9 cellular contexts compared by ENCODE assay signal in genomic region chr9:132651259-132651658, GRCh38. TPM values are rescaled to one million over a fixed set of nuclear protein-coding genes. Genes with fewer than 3 reads are reported as not detected.
A peak's percentile ranks its signal among the peaks of the same experiment; 100 is the strongest.
DNase-seq lines count a peak whose midpoint lies in the region; ATAC-seq, FAIRE-seq and TF ChIP-seq lines count a peak whose summit lies in the region.
"Had no signal": no experiment of that assay in that cellular context is flagged by ENCODE, and none has a peak within 500 bp of the region (broad histone marks: within the 10 kb centered on the region; RNA-seq: fewer than 3 reads in every experiment).

No MANE protein-coding gene starts in this region.

- H4K91ac ChIP-seq in H9 (ENCODE audit: insufficient read length, low read depth, low read length) = no peak overlapping the region

- no peak overlapping the region for H4K8ac ChIP-seq in H9 (replicated peaks; ENCODE audit: insufficient read length, low read depth, low read length)

- no peaks in the 10 kb centered on the region for H3K27me3 Mint-ChIP-seq in H9 (ENCODE audit: low read depth)

- WGBS in H9 (ENCODE audit: extremely low coverage, insufficient read length, low lambda C conversion rate) = no CpG with 5 or more reads among the region's 6 CpGs

- peaks cover 15 to 29% of the 10 kb centered on the region in 2 experiments for H3K36me3 ChIP-seq in keratinocyte (ENCODE audit: control insufficient read depth in 2 of 2, extremely low read depth in 1 of 2, insufficient read depth in 2 of 2, low read length in 2 of 2)
- peaks cover 50% of the 10 kb centered on the region for H3K36me3 ChIP-seq in right atrium auricular region

- H3K36me3 Mint-ChIP-seq in H9 (ENCODE audit: insufficient read depth in 1 of 3, low read depth in 3 of 3) = peaks cover 13 to 59% (median 37%) of the 10 kb centered on the region in 3 experiments

- H2BK20ac ChIP-seq in H9 (ENCODE audit: low read depth, low read length, poor library complexity, severe bottlenecking) = no peak overlapping the region

- no peak overlapping the region for H2AK5ac ChIP-seq in H9 (ENCODE audit: insufficient read length, low read length)

- TF ChIP-seq CTCF in AG09319 (IDR thresholded peaks at IDR 0.05; ENCODE audit: low read depth, low read length) = peak; percentile 63
- TF ChIP-seq CTCF in H9 (conservative IDR thresholded peaks at IDR 0.05) = peak; percentile 47; the same call in 2 of the 3 replicates
- TF ChIP-seq CTCF in keratinocyte (optimal IDR thresholded peaks at IDR 0.05 in 1 of 3, IDR thresholded peaks at IDR 0.05 in 1 of 3, conservative IDR thresholded peaks at IDR 0.05 in 1 of 3; ENCODE audit: extremely low read depth in 1 of 3, insufficient read depth in 2 of 3, low read length in 3 of 3) = peak; percentile 25 to 46 (median 43)
- TF ChIP-seq CTCF in right atrium auricular region (IDR thresholded peaks at IDR 0.05) = peak in 1 of 2 donors; percentile 21

- DNase-seq in AG09319 (ENCODE audit: extremely low read depth, low read depth) (peak; percentile 57), H9 (no peak), T1000 (lab: John Stamatoyannopoulos, UW) (peak; percentile 66), keratinocyte (ENCODE audit: low read depth, low spot score) (no peak), right atrium auricular region (ENCODE audit: low spot score) (no peak)
- no peak for DNase-seq in NK-92 treated with Interleukin-12 subunit alpha and Interleukin-12 subunit beta, amount 100 ng/mL, for 24 hours (lab: John Stamatoyannopoulos, UW)
- DNase-seq: SHP77 treated with DMSO at 0.1 percent for 48 hours had no signal

- H3K4me1 ChIP-seq in H9 (ENCODE audit: insufficient read depth, low read length) (no peaks in the 10 kb centered on the region), keratinocyte (ENCODE audit: control insufficient read depth, extremely low read depth, insufficient read depth, low read length) (peaks cover 16% of the 10 kb centered on the region), right atrium auricular region (no peaks in the 10 kb centered on the region)

- no peak overlapping the region for H2BK5ac ChIP-seq in H9 (ENCODE audit: insufficient read length, low read length)

- dilution Hi-C loops in keratinocyte (cut with MboI; ENCODE audit: extremely low pct_ligation_motif_present, low sequenced_read_pairs) = no loop called here

- H3K79me2 ChIP-seq in H9 (ENCODE audit: insufficient read depth, low read length) (no peaks in the 10 kb centered on the region), keratinocyte (ENCODE audit: control insufficient read depth, insufficient read depth, low read length) (peaks cover under 1% of the 10 kb centered on the region)

- no peak overlapping the region for H4K5ac ChIP-seq in H9 (ENCODE audit: insufficient read length, low read depth, low read length)

- no peak overlapping the region for H3K4ac ChIP-seq in H9 (ENCODE audit: low read depth, low read length)

- H3K4me1 Mint-ChIP-seq in H9 = no peaks in the 10 kb centered on the region; a peak in 1 of 4 replicates

- H4K20me1 ChIP-seq in H9 (ENCODE audit: control insufficient read depth, insufficient read depth, insufficient read length) (no peaks in the 10 kb centered on the region), keratinocyte (ENCODE audit: control insufficient read depth, extremely low read depth, insufficient read depth, low read length) (peaks cover 3% of the 10 kb centered on the region)

- no peak overlapping the region for H2BK120ac ChIP-seq in H9 (ENCODE audit: low read depth, low read length, poor library complexity, severe bottlenecking)

- H3K9ac ChIP-seq in H9 (ENCODE audit: extremely low read depth, insufficient read length, low read length) = no peak overlapping the region
- H3K9ac ChIP-seq in keratinocyte (ENCODE audit: control insufficient read depth, extremely low read depth, insufficient read depth, low read length) = no peak overlapping the region

- H3K23me2 ChIP-seq in H9 (ENCODE audit: insufficient read length, low read depth, low read length, poor library complexity, severe bottlenecking) = no peaks in the 10 kb centered on the region

- no peak overlapping the region for H3K18ac ChIP-seq in H9 (ENCODE audit: insufficient read length, low read depth, low read length)

- no peak overlapping the region for H3K56ac ChIP-seq in H9 (ENCODE audit: insufficient read length, low read depth, low read length)

- H3K27ac Mint-ChIP-seq in H9 = no peak overlapping the region

- no peak overlapping the region for H3K14ac ChIP-seq in H9 (ENCODE audit: insufficient read depth, low read length)

- no peaks in the 10 kb centered on the region for H3K9me1 ChIP-seq in keratinocyte (ENCODE audit: control insufficient read depth, extremely low read depth, insufficient read depth, low read length)

- H3K9me3 ChIP-seq in H9 (ENCODE audit: control insufficient read depth, low read depth, low read length) (no peaks in the 10 kb centered on the region), keratinocyte (ENCODE audit: control insufficient read depth, low read depth, low read length) (no peaks in the 10 kb centered on the region), right atrium auricular region (no peaks in the 10 kb centered on the region)

- H3K27ac ChIP-seq in H9 (ENCODE audit: insufficient read length, low read depth, low read length) (no peak overlapping the region), keratinocyte (ENCODE audit: control insufficient read depth, insufficient read depth, low read length) (no peak overlapping the region), right atrium auricular region (no peak overlapping the region)

- no peak for FAIRE-seq in keratinocyte (lab: Jason Lieb, UNC)

- H3K9me3 Mint-ChIP-seq in H9 = no peaks in the 10 kb centered on the region

- no peak overlapping the region for H3T11ph ChIP-seq in H9 (ENCODE audit: low read length)

- H3K23ac ChIP-seq in H9 (ENCODE audit: insufficient read length, low read depth, low read length) = no peak overlapping the region

- H3K4me3 ChIP-seq in keratinocyte (ENCODE audit: control insufficient read depth in 2 of 3, extremely low read depth in 1 of 3, insufficient read depth in 2 of 3, low read depth in 1 of 3, low read length in 3 of 3) (no peak overlapping the region), right atrium auricular region (no peak overlapping the region)

- H3K27me3 ChIP-seq in H9 (ENCODE audit: insufficient read depth, low read length) = no peaks in the 10 kb centered on the region
- no peaks in the 10 kb centered on the region for H3K27me3 ChIP-seq in keratinocyte (ENCODE audit: control insufficient read depth, extremely low read depth, insufficient read depth, low read length)
- H3K27me3 ChIP-seq in right atrium auricular region = no peaks in the 10 kb centered on the region

- H3K79me1 ChIP-seq in H9 (ENCODE audit: insufficient read depth, low read depth, low read length, poor library complexity, severe bottlenecking) = peaks cover 2% of the 10 kb centered on the region

- H2AFZ ChIP-seq in H9 (ENCODE audit: low read length) (no peak overlapping the region), keratinocyte (ENCODE audit: control insufficient read depth, low read length) (no peak overlapping the region)

- H3K4me2 ChIP-seq in H9 (ENCODE audit: insufficient read depth, insufficient read length, low read length) (no peak overlapping the region), keratinocyte (ENCODE audit: control insufficient read depth, extremely low read depth, insufficient read depth, low read depth, low read length) (no peak overlapping the region)

- ATAC-seq in GM18511 (IDR thresholded peaks at IDR 0.05; ENCODE audit: unreplicated experiment) = no peak
- no peak for ATAC-seq in HG02938 (IDR thresholded peaks at IDR 0.05; ENCODE audit: unreplicated experiment)

- no peak overlapping the region for H3K4me3 Mint-ChIP-seq in H9

- no peak overlapping the region for H2BK15ac ChIP-seq in H9 (ENCODE audit: low read depth, low read length)

- H2BK12ac ChIP-seq in H9 (ENCODE audit: insufficient read length, low read depth, low read length) = no peak overlapping the region

RNA-seq across cellular contexts. Expression of gene DDX31, which starts 18.5 kb away (rescaled TPM):
- total RNA-seq in H9 (2021) = 27.6 and 28.4 TPM in 2 replicates
- 18.8 to 25.2 TPM (median 21.0 TPM) in 3 replicates for polyA plus RNA-seq in keratinocyte
- 6.1 TPM for polyA plus RNA-seq in keratinocyte (2011; ENCODE audit: low read depth)
- 13.8 and 18.7 TPM in 2 replicates for polyA plus RNA-seq in keratinocyte (2011; cell fraction: cytosol; rRNA removed)
- 32.8 and 33.9 TPM in 2 replicates for polyA plus RNA-seq in keratinocyte (2011; cell fraction: nucleus; rRNA removed)
- 15.6 and 18.5 TPM in 2 replicates for polyA plus RNA-seq in keratinocyte (2012; ENCODE audit: low replicate concordance)
- 18.0 to 25.9 TPM (median 24.5 TPM) in 3 replicates for polyA minus RNA-seq in keratinocyte
- polyA minus RNA-seq in keratinocyte (2011; cell fraction: cytosol; rRNA and poly(A)+ RNA removed) = 21.1 TPM
- 22.9 and 34.7 TPM in 2 replicates for polyA minus RNA-seq in keratinocyte (2011; cell fraction: nucleus; rRNA and poly(A)+ RNA removed)
- total RNA-seq in right atrium auricular region = 1 to 10 TPM; 4.6 to 6.0 TPM

RNA-seq across cellular contexts. Expression of gene GTF3C4, which starts 19.0 kb away (rescaled TPM):
- 42.5 and 43.6 TPM in 2 replicates for total RNA-seq in H9 (2021)
- polyA plus RNA-seq in keratinocyte = 5.2 to 7.7 TPM (median 6.6 TPM) in 3 replicates
- polyA plus RNA-seq in keratinocyte (2011; ENCODE audit: low read depth) = 2.2 TPM
- 4.5 and 6.7 TPM in 2 replicates for polyA plus RNA-seq in keratinocyte (2011; cell fraction: cytosol; rRNA removed)
- 7.4 and 8.8 TPM in 2 replicates for polyA plus RNA-seq in keratinocyte (2011; cell fraction: nucleus; rRNA removed)
- 6.7 and 12.5 TPM in 2 replicates for polyA plus RNA-seq in keratinocyte (2012; ENCODE audit: low replicate concordance)
- 7.4 to 13.8 TPM (median 12.5 TPM) in 3 replicates for polyA minus RNA-seq in keratinocyte
- polyA minus RNA-seq in keratinocyte (2011; cell fraction: cytosol; rRNA and poly(A)+ RNA removed) = 9.0 TPM
- polyA minus RNA-seq in keratinocyte (2011; cell fraction: nucleus; rRNA and poly(A)+ RNA removed) = 8.7 and 17.3 TPM in 2 replicates
- total RNA-seq in right atrium auricular region = 1 to 10 TPM; 8.6 to 9.1 TPM

Comparison
In these comparisons a context has a peak if more than half of its experiments do, and no peak if none do; other contexts are left out.
1. DNase-seq: peak in AG09319 (single experiment) and T1000 (single experiment); none in H9 (single experiment), keratinocyte (single experiment), NK-92 treated with Interleukin-12 subunit alpha and Interleukin-12 subunit beta, amount 100 ng/mL, for 24 hours (single experiment) and right atrium auricular region (single experiment).